In genomic region chr1:180609643-180610555, GRCh38 we compare ENCODE assay signal across 15 cellular contexts. TPM values are rescaled to one million over a fixed set of nuclear protein-coding genes. Genes with fewer than 3 reads are reported as not detected.
DNase-seq lines count a peak whose midpoint lies in the region; ATAC-seq, FAIRE-seq and TF ChIP-seq lines count a peak whose summit lies in the region.
"Had no signal": no experiment of that assay in that cellular context is flagged by ENCODE, and none has a peak within 500 bp of the region (broad histone marks: within the 10 kb centered on the region; RNA-seq: fewer than 3 reads in every experiment).

No MANE protein-coding gene starts in this region.

- no peaks in the 10 kb centered on the region for H3K79me2 ChIP-seq in Karpas-422 (ENCODE audit: low read length)

- H3K9me3 ChIP-seq in Karpas-422 (ENCODE audit: low read length), result no peaks in the 10 kb centered on the region
- H3K9me3 ChIP-seq in body of pancreas, result no peaks in the 10 kb centered on the region
- no peaks in the 10 kb centered on the region for H3K9me3 ChIP-seq in left lung

- H4K20me1 ChIP-seq in Karpas-422 (ENCODE audit: insufficient read depth, low read depth, low read length), result no peaks in the 10 kb centered on the region

- TF ChIP-seq CTCF in body of pancreas (IDR thresholded peaks at IDR 0.05), result no peak
- TF ChIP-seq CTCF in left lung (IDR thresholded peaks at IDR 0.05), result no peak

- H3K27ac ChIP-seq in Karpas-422 (ENCODE audit: low read length) (no peak overlapping the region), body of pancreas (peak overlapping the region; percentile 60 to 80 (median 68)), left lung (peak overlapping the region in 1 of 2 donors; percentile 29)

- H3K4me3 ChIP-seq in Karpas-422 (ENCODE audit: low read length), result no peak overlapping the region
- H3K4me3 ChIP-seq in body of pancreas, result no peak overlapping the region
- no peak overlapping the region for H3K4me3 ChIP-seq in left lung

- 24 to 27% methylated on average over 7 of the region's 7 CpGs for WGBS in body of pancreas, 2 donors

- DNase-seq in AG08395 (ENCODE audit: low spot score) (peak; percentile 22), Karpas-422 (no peak), body of pancreas (peak; percentile 51 to 74 (median 60)), left lung (no peak), GM12892 (ENCODE audit: insufficient read length) (no peak)
- DNase-seq: activated CD4-positive, alpha-beta T cell treated with anti-CD3 and anti-CD28 coated beads for 48 hours; activated naive CD8-positive, alpha-beta T cell treated with anti-CD3 and anti-CD28 coated beads, Interleukin-2, amount 10 ng/mL, durations not matched to agents 7 days and 5 days; RPMI8226 had no signal

- peak overlapping the region; percentile 59 for H2AFZ ChIP-seq in Karpas-422 (ENCODE audit: low read length)

- no peak for FAIRE-seq in GM12892 (lab: Jason Lieb, UNC)

- no peaks in the 10 kb centered on the region for H3K36me3 ChIP-seq in Karpas-422 (ENCODE audit: insufficient read depth, low read length)
- H3K36me3 ChIP-seq in body of pancreas (replicated peaks in 1 of 2; ENCODE audit: insufficient read depth in 1 of 2, low read depth in 2 of 2), result no peaks in the 10 kb centered on the region
- H3K36me3 ChIP-seq in left lung, result no peaks in the 10 kb centered on the region

- no peaks in the 10 kb centered on the region for H3K9me2 ChIP-seq in Karpas-422 (replicated peaks; ENCODE audit: insufficient read depth, low read length)

- intact Hi-C loops in body of pancreas (cut with DNase I) (no loop called here), left lung (cut with DNase I) (no loop called here)

- H3K4me1 ChIP-seq in Karpas-422 (ENCODE audit: low read length) (peaks cover 21% of the 10 kb centered on the region), body of pancreas (peaks cover 60% of the 10 kb centered on the region), left lung (peaks cover 0 to 19% of the 10 kb centered on the region in 2 donors)

- TF ChIP-seq POLR2A in body of pancreas (IDR thresholded peaks at IDR 0.05) (peak in 2 of 3 donors; percentile 56 to 60), GM12892 (IDR thresholded peaks at IDR 0.05; ENCODE audit: low read depth, low read length) (no peak)

- ATAC-seq in body of pancreas, result peak; percentile 88
- ATAC-seq in left lung, result peak; percentile 55
- ATAC-seq in HG02970 (IDR thresholded peaks at IDR 0.05; ENCODE audit: low FRiP score, unreplicated experiment), result no peak
- no peak for ATAC-seq in HG02678 (IDR thresholded peaks at IDR 0.05; ENCODE audit: unreplicated experiment)
- ATAC-seq in GM21360 (IDR thresholded peaks at IDR 0.05; ENCODE audit: unreplicated experiment), result no peak

- no peak overlapping the region for H3K4me2 ChIP-seq in Karpas-422 (ENCODE audit: low read depth, low read length, poor library complexity, severe bottlenecking)

- H3K27me3 ChIP-seq in Karpas-422 (ENCODE audit: low read length) (no peaks in the 10 kb centered on the region), body of pancreas (no peaks in the 10 kb centered on the region), left lung (no peaks in the 10 kb centered on the region)

- no peak overlapping the region for H3K9ac ChIP-seq in Karpas-422 (ENCODE audit: low read length)

RNA-seq across cellular contexts. Expression of gene XPR1, which starts 21.9 kb away (rescaled TPM):
- 18.2 and 38.3 TPM in 2 replicates for total RNA-seq in Karpas-422 (2014; rRNA removed; shearing (Covaris generic); ENCODE audit: low replicate concordance)
- total RNA-seq in body of pancreas, result 10 to 100 TPM; 11.5 to 13.0 TPM
- total RNA-seq in left lung, result 10 to 100 TPM; 33.3 to 34.2 TPM
- 9.3 TPM for polyA plus RNA-seq in GM12892 (2012; ENCODE audit: missing spikeins)

RNA-seq across cellular contexts. Expression of gene OVAAL, which starts 51.1 kb away (rescaled TPM):
- 3.6 and 4.2 TPM in 2 replicates for total RNA-seq in Karpas-422 (2014; rRNA removed; shearing (Covaris generic); ENCODE audit: low replicate concordance)
- not detected for total RNA-seq in body of pancreas
- not detected for total RNA-seq in left lung
- not detected for polyA plus RNA-seq in GM12892 (2012; ENCODE audit: missing spikeins)
- total RNA-seq: activated naive CD8-positive, alpha-beta T cell treated with anti-CD3 and anti-CD28 coated beads, Interleukin-2, amount 10 ng/mL, durations not matched to agents 7 days and 5 days; CD4-positive, CD25-positive, alpha-beta regulatory T cell; epithelial cell of proximal tubule; mononuclear cell; subcutaneous adipose tissue had no signal
- polyA plus RNA-seq: CD4-positive, CD25-positive, alpha-beta regulatory T cell had no signal

Comparison
In these comparisons a context has a peak if more than half of its experiments do, and no peak if none do; other contexts are left out.
1. DNase-seq: peak in AG08395 (single experiment) and body of pancreas (4 of 4); none in Karpas-422 (single experiment), left lung (0 of 2) and GM12892 (single experiment).
2. ATAC-seq: peak in body of pancreas (single experiment) and left lung (single experiment); none in HG02970 (single experiment), HG02678 (single experiment) and GM21360 (single experiment).